ENCODE assay signal across 2 cellular contexts in genomic region chr2:33215983-33216382, GRCh38.
TF ChIP-seq lines count a peak whose summit lies in the region.

No MANE protein-coding gene starts in this region.

TF ChIP-seq in SK-N-SH, 30 proteins besides CTCF, POLR2A, EP300 and RAD21:
- TF ChIP-seq JUND (IDR thresholded peaks at IDR 0.05) (no peak), RFX5 (IDR thresholded peaks at IDR 0.05; ENCODE audit: low read length) (no peak), GABPA (IDR thresholded peaks at IDR 0.05; ENCODE audit: low read depth) (no peak), NFIC (IDR thresholded peaks at IDR 0.05; ENCODE audit: borderline replicate concordance) (no peak), ZBTB33 (IDR thresholded peaks at IDR 0.05; ENCODE audit: borderline replicate concordance, low read depth) (no peak), ELF1 (IDR thresholded peaks at IDR 0.05) (no peak), SIN3A (IDR thresholded peaks at IDR 0.05; ENCODE audit: borderline replicate concordance, low read depth, low read length) (no peak), USF1 (IDR thresholded peaks at IDR 0.05; ENCODE audit: borderline replicate concordance, low read depth) (no peak), MXI1 (IDR thresholded peaks at IDR 0.05; ENCODE audit: low read depth, low read length) (no peak), YY1 (IDR thresholded peaks at IDR 0.05; ENCODE audit: low read depth) (no peak), MEF2A (IDR thresholded peaks at IDR 0.05; ENCODE audit: borderline replicate concordance, low read depth) (no peak)

TF ChIP-seq in SK-N-SH treated with all-trans-retinoic acid at 6 μM for 48 hours, 23 proteins besides CTCF, POLR2A, EP300 and RAD21:
- TF ChIP-seq ESRRG (CRISPR knock-in tag; IDR thresholded peaks at IDR 0.05) (no peak), TCF4 (CRISPR knock-in tag; IDR thresholded peaks at IDR 0.05; ENCODE audit: borderline replicate concordance) (no peak), SNAI2 (CRISPR knock-in tag; IDR thresholded peaks at IDR 0.05) (no peak), CSDC2 (CRISPR knock-in tag; IDR thresholded peaks at IDR 0.05) (no peak), ZNF70 (CRISPR knock-in tag; IDR thresholded peaks at IDR 0.05) (no peak), ISL1 (CRISPR knock-in tag; IDR thresholded peaks at IDR 0.05) (no peak), BACH2 (CRISPR knock-in tag; IDR thresholded peaks at IDR 0.05; ENCODE audit: borderline replicate concordance) (no peak), ARNTL (CRISPR knock-in tag; IDR thresholded peaks at IDR 0.05; ENCODE audit: borderline replicate concordance, low read depth) (no peak), ZC3H10 (CRISPR knock-in tag; IDR thresholded peaks at IDR 0.05) (no peak), CREB5 (CRISPR knock-in tag; IDR thresholded peaks at IDR 0.05; ENCODE audit: low read depth) (no peak), GLIS3 (CRISPR knock-in tag; IDR thresholded peaks at IDR 0.05) (no peak), ZNF565 (CRISPR knock-in tag; conservative IDR thresholded peaks at IDR 0.05; ENCODE audit: low read depth) (no peak), ZFP30 (CRISPR knock-in tag; IDR thresholded peaks at IDR 0.05) (no peak), PATZ1 (CRISPR knock-in tag; IDR thresholded peaks at IDR 0.05; ENCODE audit: borderline replicate concordance) (no peak), TOX (CRISPR knock-in tag; IDR thresholded peaks at IDR 0.05; ENCODE audit: borderline replicate concordance) (no peak)
